In the genomic region with DNA sequence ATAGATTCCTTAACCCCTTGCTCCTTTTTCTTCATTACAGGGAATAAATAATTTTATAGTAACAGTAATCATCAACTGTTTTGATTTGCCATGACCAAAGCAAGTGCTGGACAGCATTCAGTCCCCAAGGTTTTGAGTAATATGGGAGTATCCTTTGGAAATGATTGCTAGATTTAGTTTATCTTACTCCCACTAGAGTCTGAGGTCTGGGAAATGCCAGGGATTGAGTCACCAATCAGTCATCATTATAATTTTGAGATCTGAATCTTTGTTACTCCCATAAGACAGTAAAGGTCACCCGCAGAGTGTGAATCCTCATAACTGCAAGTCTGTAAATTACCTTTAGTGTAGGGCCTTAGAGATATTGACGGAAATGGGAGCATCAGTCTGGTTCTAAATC, we compare ENCODE assay signal across 27 cellular contexts.
DNase-seq lines count a peak whose midpoint lies in the region; TF ChIP-seq lines count a peak whose summit lies in the region.
"Had no signal": no experiment of that assay in that cellular context is flagged by ENCODE, and none has a peak within 500 bp of the region (broad histone marks: within the 10 kb centered on the region; RNA-seq: fewer than 3 reads in every experiment).

No MANE protein-coding gene starts in this region.

- no peak overlapping the region for H2AFZ ChIP-seq in mammary epithelial cell (ENCODE audit: low read depth, low read length)

- H3K4me1 ChIP-seq in mammary epithelial cell (ENCODE audit: insufficient read depth, low read length) (no peaks in the 10 kb centered on the region), adipocyte (ENCODE audit: control insufficient read depth, insufficient read depth, low read length) (peaks cover 19% of the 10 kb centered on the region), tibial nerve (no peaks in the 10 kb centered on the region)
- H3K4me1 ChIP-seq: colonic mucosa, esophagus squamous epithelium, heart right ventricle, left ventricle myocardium inferior, right lobe of liver, upper lobe of left lung had no signal

- H3K36me3 Mint-ChIP-seq in MCF 10A (ENCODE audit: insufficient read depth, unreplicated experiment), result no peaks in the 10 kb centered on the region
- H3K36me3 Mint-ChIP-seq: activated naive CD8-positive, alpha-beta T cell treated with anti-CD3 and anti-CD28 coated beads for 36 hours; CD8-positive, alpha-beta T cell; natural killer cell treated with Interleukin-12 subunit alpha and Interleukin-12 subunit beta and Interleukin-15 and Interleukin-18, amount 100 ng/mL, for 72 hours had no signal

- H3K36me3 ChIP-seq in mammary epithelial cell (ENCODE audit: insufficient read depth, low read length) (no peaks in the 10 kb centered on the region), adipocyte (ENCODE audit: control insufficient read depth, insufficient read depth, low read length, severe bottlenecking) (no peaks in the 10 kb centered on the region), tibial nerve (no peaks in the 10 kb centered on the region)
- H3K36me3 ChIP-seq: colonic mucosa, esophagus squamous epithelium, heart right ventricle, left ventricle myocardium inferior, ovary, right lobe of liver, upper lobe of left lung, WERI-Rb-1 had no signal

- peak; percentile 63 for DNase-seq in mammary epithelial cell
- DNase-seq in MCF 10A (ENCODE audit: unreplicated experiment), result no peak
- DNase-seq in adipocyte (ENCODE audit: low read depth), result peak; percentile 22
- peak; percentile 20 for DNase-seq in fibroblast of the aortic adventitia (ENCODE audit: low read depth)
- peak; percentile 69 for DNase-seq in stromal cell of bone marrow (ENCODE audit: low read depth)
- DNase-seq in NCI-H1930 (lab: John Stamatoyannopoulos, UW), result no peak
- DNase-seq in Kasumi-1 (lab: John Stamatoyannopoulos, UW), result no peak
- no peak for DNase-seq in tibial nerve (ENCODE audit: low spot score in 2 of 2)
- DNase-seq: activated CD4-positive, alpha-beta T cell treated with anti-CD3 and anti-CD28 coated beads, Interleukin-2, amount 10 ng/mL, durations not matched to agents 7 days and 5 days; activated naive CD8-positive, alpha-beta T cell treated with anti-CD3 and anti-CD28 coated beads for 36 hours; AML-193; CD8-positive, alpha-beta T cell; colonic mucosa; esophagus squamous epithelium; GOT3; heart right ventricle; left ventricle myocardium inferior; NCI-H1694 treated with DMSO at 0.1 percent for 48 hours; NCI-H345; OCI-M1; ovary; right lobe of liver; stimulated activated CD8-positive, alpha-beta memory T cell treated with anti-CD3 and anti-CD28 coated beads, Interleukin-4, amount 100 ng/mL, for 48 hours; upper lobe of left lung; WERI-Rb-1 had no signal

- no peak overlapping the region for H3K9ac ChIP-seq in mammary epithelial cell (ENCODE audit: insufficient read depth, low read length)
- H3K9ac ChIP-seq in adipocyte (ENCODE audit: low read length), result no peak overlapping the region

- BruUV-seq in mammary epithelial cell (replicated peaks; lab: Mats Ljungman, UMichigan) (no TSS peak), MCF 10A (replicated peaks; lab: Mats Ljungman, UMichigan) (no TSS peak)

- intact Hi-C loops in mammary epithelial cell (cut with micrococcal nuclease) (no loop called here), MCF 10A (cut with micrococcal nuclease) (no loop called here)

- H3K4me1 Mint-ChIP-seq in MCF 10A (ENCODE audit: insufficient read depth, unreplicated experiment), result no peaks in the 10 kb centered on the region
- H3K4me1 Mint-ChIP-seq: activated CD4-positive, alpha-beta T cell treated with anti-CD3 and anti-CD28 coated beads, Interleukin-2, amount 10 ng/mL, durations not matched to agents 7 days and 5 days; activated naive CD8-positive, alpha-beta T cell treated with anti-CD3 and anti-CD28 coated beads for 36 hours had no signal

- H3K4me2 ChIP-seq in mammary epithelial cell (ENCODE audit: insufficient read depth, low read depth, low read length), result no peak overlapping the region

- H3K4me3 Mint-ChIP-seq in MCF 10A (ENCODE audit: unreplicated experiment), result no peak overlapping the region
- H3K4me3 Mint-ChIP-seq: activated CD4-positive, alpha-beta T cell treated with anti-CD3 and anti-CD28 coated beads, Interleukin-2, amount 10 ng/mL, durations not matched to agents 7 days and 5 days; activated naive CD8-positive, alpha-beta T cell treated with anti-CD3 and anti-CD28 coated beads for 36 hours; CD8-positive, alpha-beta T cell; natural killer cell treated with Interleukin-12 subunit alpha and Interleukin-12 subunit beta and Interleukin-15 and Interleukin-18, amount 100 ng/mL, for 72 hours had no signal

- H3K27ac ChIP-seq in mammary epithelial cell (ENCODE audit: insufficient read depth, low read depth, low read length), result no peak overlapping the region
- no peak overlapping the region for H3K27ac ChIP-seq in tibial nerve
- H3K27ac ChIP-seq: 22Rv1, colonic mucosa, esophagus squamous epithelium, heart right ventricle, left ventricle myocardium inferior, ovary, right lobe of liver, upper lobe of left lung, WERI-Rb-1 had no signal

- in situ Hi-C loops in mammary epithelial cell (cut with MboI; ENCODE audit: low sequenced_read_pairs in 2 of 2), result no loop called here

- no peaks in the 10 kb centered on the region for H4K20me1 ChIP-seq in mammary epithelial cell (ENCODE audit: insufficient read depth, low read length)

- H3K9me3 Mint-ChIP-seq in MCF 10A (ENCODE audit: unreplicated experiment), result no peaks in the 10 kb centered on the region
- H3K9me3 Mint-ChIP-seq: activated CD4-positive, alpha-beta T cell treated with anti-CD3 and anti-CD28 coated beads, Interleukin-2, amount 10 ng/mL, durations not matched to agents 7 days and 5 days; activated naive CD8-positive, alpha-beta T cell treated with anti-CD3 and anti-CD28 coated beads for 36 hours had no signal

- CTCF ChIA-PET in mammary epithelial cell (lab: Charles Lee; ENCODE audit: low non-redundant PET), result no interaction called here
- CTCF ChIA-PET in MCF 10A (lab: Yijun Ruan, JAX), result no interaction called here

- dilution Hi-C loops in mammary epithelial cell (cut with HindIII; ENCODE audit: low sequenced_read_pairs), result no loop called here

- TF ChIP-seq CTCF in mammary epithelial cell (conservative IDR thresholded peaks at IDR 0.05 in 1 of 2, IDR thresholded peaks at IDR 0.05 in 1 of 2; ENCODE audit: extremely low read depth in 1 of 2, insufficient read depth in 1 of 2, low read depth in 1 of 2, low read length in 2 of 2) (no peak), MCF 10A (IDR thresholded peaks at IDR 0.05; ENCODE audit: unreplicated experiment) (no peak), fibroblast of the aortic adventitia (IDR thresholded peaks at IDR 0.05; ENCODE audit: insufficient read depth, low read length) (no peak), tibial nerve (IDR thresholded peaks at IDR 0.05) (no peak)

- peaks cover 29% of the 10 kb centered on the region for H3K27me3 Mint-ChIP-seq in MCF 10A (ENCODE audit: insufficient read depth, unreplicated experiment)
- H3K27me3 Mint-ChIP-seq: activated CD4-positive, alpha-beta T cell treated with anti-CD3 and anti-CD28 coated beads, Interleukin-2, amount 10 ng/mL, durations not matched to agents 7 days and 5 days; activated naive CD8-positive, alpha-beta T cell treated with anti-CD3 and anti-CD28 coated beads for 36 hours; natural killer cell treated with Interleukin-12 subunit alpha and Interleukin-12 subunit beta and Interleukin-15 and Interleukin-18, amount 100 ng/mL, for 72 hours had no signal

- no peaks in the 10 kb centered on the region for H3K9me3 ChIP-seq in mammary epithelial cell (replicated peaks; ENCODE audit: insufficient read depth, low read length)
- H3K9me3 ChIP-seq in adipocyte (ENCODE audit: control insufficient read depth, low read length), result no peaks in the 10 kb centered on the region
- H3K9me3 ChIP-seq in tibial nerve, result no peaks in the 10 kb centered on the region
- H3K9me3 ChIP-seq: colonic mucosa, esophagus squamous epithelium, heart right ventricle, left ventricle myocardium inferior, ovary, right lobe of liver, upper lobe of left lung had no signal

- H3K27me3 ChIP-seq in mammary epithelial cell (ENCODE audit: insufficient read depth, low read length) (no peaks in the 10 kb centered on the region), adipocyte (replicated peaks; ENCODE audit: control insufficient read depth, insufficient read depth, low read length) (peaks cover 13% of the 10 kb centered on the region), tibial nerve (no peaks in the 10 kb centered on the region)
- H3K27me3 ChIP-seq: colonic mucosa, esophagus squamous epithelium, heart right ventricle, ovary, right lobe of liver, upper lobe of left lung had no signal

- no peaks in the 10 kb centered on the region for H3K79me2 ChIP-seq in mammary epithelial cell (ENCODE audit: insufficient read depth, low read length)

- TF ChIP-seq POLR2A in tibial nerve (IDR thresholded peaks at IDR 0.05), result no peak

- 92% methylated on average over 2 of the region's 2 CpGs for WGBS in mammary epithelial cell (ENCODE audit: low coverage, missing lambda C conversion rate)
- 76 to 80% methylated on average over 2 of the region's 2 CpGs for WGBS in tibial nerve, 2 donors

- H3K4me3 ChIP-seq in mammary epithelial cell (replicated peaks in 1 of 3; ENCODE audit: insufficient read depth in 1 of 3, low read depth in 2 of 3, low read length in 3 of 3) (no peak overlapping the region), adipocyte (ENCODE audit: low read length) (no peak overlapping the region), fibroblast of the aortic adventitia (ENCODE audit: low read depth, low read length) (no peak overlapping the region), tibial nerve (no peak overlapping the region)
- H3K4me3 ChIP-seq: colonic mucosa, esophagus squamous epithelium, heart right ventricle, left ventricle myocardium inferior, ovary, right lobe of liver, upper lobe of left lung had no signal

- no peak overlapping the region for H3K27ac Mint-ChIP-seq in MCF 10A (ENCODE audit: low read depth, unreplicated experiment)
- H3K27ac Mint-ChIP-seq: activated CD4-positive, alpha-beta T cell treated with anti-CD3 and anti-CD28 coated beads, Interleukin-2, amount 10 ng/mL, durations not matched to agents 7 days and 5 days; activated naive CD8-positive, alpha-beta T cell treated with anti-CD3 and anti-CD28 coated beads for 36 hours; CD8-positive, alpha-beta T cell; natural killer cell treated with Interleukin-12 subunit alpha and Interleukin-12 subunit beta and Interleukin-15 and Interleukin-18, amount 100 ng/mL, for 72 hours had no signal

- POLR2A ChIA-PET in MCF 10A (lab: Yijun Ruan, JAX), result no interaction called here

- TF ChIP-seq EP300 in tibial nerve (IDR thresholded peaks at IDR 0.05), result no peak

Comparison
In these comparisons a context has a peak if more than half of its experiments do, and no peak if none do; other contexts are left out.
1. DNase-seq: peak in mammary epithelial cell (single experiment), adipocyte (single experiment), fibroblast of the aortic adventitia (single experiment) and stromal cell of bone marrow (single experiment); none in MCF 10A (single experiment), NCI-H1930 (0 of 2), Kasumi-1 (0 of 2) and tibial nerve (0 of 2).